5 cellular contexts compared by ENCODE assay signal in genomic region chr10:100285316-100285715, GRCh38. TPM values are rescaled to one million over a fixed set of nuclear protein-coding genes. Genes with fewer than 3 reads are reported as not detected.
DNase-seq lines count a peak whose midpoint lies in the region; FAIRE-seq and TF ChIP-seq lines count a peak whose summit lies in the region.
"Not testable (repeated sequence)": the region's sequence is repeated elsewhere in the genome, so short reads cannot be mapped to it uniquely, and the experiment has no call there.

No MANE protein-coding gene starts in this region.

- H3K27me3 ChIP-seq in bronchial epithelial cell (ENCODE audit: control insufficient read depth, insufficient read depth, low read length); right atrium auricular region; neuron (ENCODE audit: insufficient read depth, low read length): not testable (repeated sequence)

- peaks cover 13% of the 10 kb centered on the region; the same call in 1 of the 2 replicates for H3K27me3 Mint-ChIP-seq in HFFc6 (ENCODE audit: insufficient read depth)

- H3K9me3 ChIP-seq in right atrium auricular region; neuron (ENCODE audit: low read length): not testable (repeated sequence)

- H3K4me3 Mint-ChIP-seq in HFFc6 = peak overlapping the region; percentile 97

- H3K9me3 Mint-ChIP-seq in HFFc6 = not testable (repeated sequence)

- FAIRE-seq in bronchial epithelial cell (lab: Jason Lieb, UNC) = not testable (repeated sequence)

- peaks cover 22% of the 10 kb centered on the region for H3K36me3 Mint-ChIP-seq in HFFc6 (ENCODE audit: low read depth)

- not testable (repeated sequence) for TF ChIP-seq CTCF in HFFc6 (IDR thresholded peaks at IDR 0.05); VCaP (conservative IDR thresholded peaks at IDR 0.05); bronchial epithelial cell (IDR thresholded peaks at IDR 0.05; ENCODE audit: insufficient read depth, low read length, severe bottlenecking); right atrium auricular region (IDR thresholded peaks at IDR 0.05)

- not testable (repeated sequence) for DNase-seq in HFFc6; bronchial epithelial cell (ENCODE audit: low read depth); right atrium auricular region (ENCODE audit: low spot score)

- H3K27ac ChIP-seq in VCaP = peak overlapping the region; percentile 84
- peak overlapping the region; percentile 87 to 96 for H3K27ac ChIP-seq in right atrium auricular region

- H3K4me3 ChIP-seq in bronchial epithelial cell (ENCODE audit: low read depth, low read length) = peak overlapping the region; percentile 91
- peak overlapping the region; percentile 58 to 84 for H3K4me3 ChIP-seq in right atrium auricular region
- peak overlapping the region; percentile 64 for H3K4me3 ChIP-seq in neuron (ENCODE audit: low read length)

- peak overlapping the region; percentile 33 for H2AFZ ChIP-seq in neuron (ENCODE audit: low read depth, low read length)

- H3K27ac Mint-ChIP-seq in HFFc6 = peak overlapping the region; percentile 96

- H3K4me1 ChIP-seq in right atrium auricular region (peaks cover 0 to 42% of the 10 kb centered on the region in 2 donors), neuron (ENCODE audit: insufficient read depth, low read length) (peaks cover 16% of the 10 kb centered on the region)

- peaks cover 29% of the 10 kb centered on the region for H3K4me1 Mint-ChIP-seq in HFFc6 (ENCODE audit: low read depth)

- not testable (repeated sequence) for H3K36me3 ChIP-seq in bronchial epithelial cell (ENCODE audit: control insufficient read depth, insufficient read depth, low read length)
- peaks cover 13% of the 10 kb centered on the region for H3K36me3 ChIP-seq in right atrium auricular region
- peaks cover 27% of the 10 kb centered on the region for H3K36me3 ChIP-seq in neuron (ENCODE audit: insufficient read depth, low read length)

RNA-seq across cellular contexts. Expression of gene BLOC1S2, which starts 1.2 kb away (rescaled TPM):
- total RNA-seq in HFFc6 (2021; fragmentation: NEBNext Ultra II Directional; extraction: Animal tissue kit (Norgen Biotek cat#: 25700)) = 10 to 100 TPM; 52.4 to 62.1 (median 55.0) TPM
- total RNA-seq in bronchial epithelial cell (107 and 131 TPM in 2 replicates), right atrium auricular region (10 to 100 TPM; 18.0 to 30.0 TPM)

RNA-seq across cellular contexts. Expression of gene CWF19L1, which starts 17.9 kb away (rescaled TPM):
- 10 to 100 TPM; 19.1 to 24.5 (median 20.6) TPM for total RNA-seq in HFFc6 (2021; fragmentation: NEBNext Ultra II Directional; extraction: Animal tissue kit (Norgen Biotek cat#: 25700))
- total RNA-seq in bronchial epithelial cell (22.8 and 25.0 TPM in 2 replicates), right atrium auricular region (10 to 100 TPM in 1 of 2 donors, 1 to 10 TPM in 1; 8.1 to 10.5 TPM)

RNA-seq across cellular contexts. Expression of gene PKD2L1, which starts 44.7 kb away (rescaled TPM):
- total RNA-seq in HFFc6 (2021; fragmentation: NEBNext Ultra II Directional; extraction: Animal tissue kit (Norgen Biotek cat#: 25700)) = not detected
- total RNA-seq in bronchial epithelial cell = under 0.01 TPM in 1 of 2 replicates, not detected in the other
- not detected for total RNA-seq in right atrium auricular region

RNA-seq across cellular contexts. Expression of gene CHUK, which starts 55.9 kb away (rescaled TPM):
- 10 to 100 TPM; 18.2 to 22.6 (median 20.6) TPM for total RNA-seq in HFFc6 (2021; fragmentation: NEBNext Ultra II Directional; extraction: Animal tissue kit (Norgen Biotek cat#: 25700))
- total RNA-seq in bronchial epithelial cell = 28.7 and 31.6 TPM in 2 replicates
- total RNA-seq in right atrium auricular region = 10 to 100 TPM in 1 of 2 donors, 1 to 10 TPM in 1; 9.6 to 11.0 TPM
